ENCODE assay signal across 17 cellular contexts in the genomic region with DNA sequence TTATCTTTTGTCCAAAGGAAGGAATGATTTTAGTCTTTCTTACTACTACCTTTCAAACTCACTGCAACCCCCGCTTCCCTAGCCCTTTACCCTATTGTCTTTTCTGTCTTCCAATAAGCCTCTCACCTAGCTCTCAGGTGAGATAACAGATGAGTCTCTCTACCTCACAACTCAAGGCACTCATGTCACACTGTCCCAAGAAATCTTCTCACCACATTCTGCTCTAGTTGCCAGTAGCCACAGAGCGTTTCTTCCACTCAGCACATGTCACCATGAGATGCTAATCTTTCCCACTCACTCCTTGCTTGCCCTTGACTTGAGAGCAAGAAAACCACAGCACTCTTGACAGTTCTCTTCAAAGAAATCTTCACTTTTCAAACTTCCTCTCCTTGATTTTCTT. TPM values are rescaled to one million over a fixed set of nuclear protein-coding genes. Genes with fewer than 3 reads are reported as not detected.
DNase-seq lines count a peak whose midpoint lies in the region; ATAC-seq and TF ChIP-seq lines count a peak whose summit lies in the region.
"Had no signal": no experiment of that assay in that cellular context is flagged by ENCODE, and none has a peak within 500 bp of the region (broad histone marks: within the 10 kb centered on the region; RNA-seq: fewer than 3 reads in every experiment).

No MANE protein-coding gene starts in this region.

- H3K36me3 Mint-ChIP-seq in activated CD4-positive, alpha-beta T cell treated with anti-CD3 and anti-CD28 coated beads, Interleukin-2, amount 10 ng/mL, durations not matched to agents 7 days and 5 days (ENCODE audit: low read depth), result no peaks in the 10 kb centered on the region
- no peaks in the 10 kb centered on the region for H3K36me3 Mint-ChIP-seq in activated naive CD8-positive, alpha-beta T cell treated with anti-CD3 and anti-CD28 coated beads, Interleukin-2, amount 50 U/mL, for 24 hours (ENCODE audit: low read depth)
- H3K36me3 Mint-ChIP-seq: natural killer cell had no signal

- peaks cover 29% of the 10 kb centered on the region for H3K4me1 Mint-ChIP-seq in activated CD4-positive, alpha-beta T cell treated with anti-CD3 and anti-CD28 coated beads, Interleukin-2, amount 10 ng/mL, durations not matched to agents 7 days and 5 days
- peaks cover 17% of the 10 kb centered on the region for H3K4me1 Mint-ChIP-seq in activated naive CD8-positive, alpha-beta T cell treated with anti-CD3 and anti-CD28 coated beads, Interleukin-2, amount 50 U/mL, for 24 hours

- POLR2A ChIA-PET in activated CD4-positive, alpha-beta T cell treated with anti-CD3 and anti-CD28 coated beads, Interleukin-2, amount 10 ng/mL, durations not matched to agents 7 days and 5 days (lab: Charles Lee), result no interaction called here

- H3K27me3 Mint-ChIP-seq in activated CD4-positive, alpha-beta T cell treated with anti-CD3 and anti-CD28 coated beads, Interleukin-2, amount 10 ng/mL, durations not matched to agents 7 days and 5 days, result peaks cover 5% of the 10 kb centered on the region
- peaks cover 4% of the 10 kb centered on the region for H3K27me3 Mint-ChIP-seq in activated naive CD8-positive, alpha-beta T cell treated with anti-CD3 and anti-CD28 coated beads, Interleukin-2, amount 50 U/mL, for 24 hours

- no peak overlapping the region for H3K4me3 ChIP-seq in NB4 (ENCODE audit: low read depth, low read length)
- H3K4me3 ChIP-seq: gastrocnemius medialis, lung had no signal

- TF ChIP-seq POLR2A in NB4 (IDR thresholded peaks at IDR 0.05; ENCODE audit: extremely low read depth, insufficient read length), result no peak

- ATAC-seq in activated naive CD8-positive, alpha-beta T cell treated with anti-CD3 and anti-CD28 coated beads, Interleukin-2, amount 50 U/mL, for 24 hours, result peak; percentile 59
- no peak for ATAC-seq in HG03354 (IDR thresholded peaks at IDR 0.05; ENCODE audit: poor library complexity, severe bottlenecking, unreplicated experiment)
- ATAC-seq: gastrocnemius medialis had no signal

- TF ChIP-seq CTCF in NB4 (IDR thresholded peaks at IDR 0.05; ENCODE audit: low read depth, low read length), result no peak

- H3K9me3 Mint-ChIP-seq in activated CD4-positive, alpha-beta T cell treated with anti-CD3 and anti-CD28 coated beads, Interleukin-2, amount 10 ng/mL, durations not matched to agents 7 days and 5 days, result no peaks in the 10 kb centered on the region
- H3K9me3 Mint-ChIP-seq in activated naive CD8-positive, alpha-beta T cell treated with anti-CD3 and anti-CD28 coated beads, Interleukin-2, amount 50 U/mL, for 24 hours, result no peaks in the 10 kb centered on the region
- H3K9me3 Mint-ChIP-seq: natural killer cell had no signal

- DNase-seq in activated CD4-positive, alpha-beta T cell treated with anti-CD3 and anti-CD28 coated beads, Interleukin-2, amount 10 ng/mL, durations not matched to agents 7 days and 5 days, result peak; percentile 41
- DNase-seq in activated CD4-positive, alpha-beta T cell treated with anti-CD3 and anti-CD28 coated beads for 4 hours, result no peak
- DNase-seq in NB4 (ENCODE audit: low read depth) (peak; percentile 8), myocyte (ENCODE audit: low read depth) (peak; percentile 16), COLO829 (ENCODE audit: low spot score) (no peak)
- DNase-seq in activated naive CD8-positive, alpha-beta T cell treated with anti-CD3 and anti-CD28 coated beads, Interleukin-2, amount 50 U/mL, for 24 hours, result no peak
- DNase-seq in stimulated activated CD4-positive, alpha-beta T cell treated with anti-CD3 and anti-CD28 coated beads, Interleukin-12 subunit alpha, Interleukin-12 subunit beta, amount 100 ng/mL, for 4 hours, result no peak
- DNase-seq: activated T-cell treated with anti-CD3 and anti-CD28 coated beads, Interleukin-2, amount 50 U/mL, for 48 hours; amygdala; C1 segment of cervical spinal cord; gastrocnemius medialis; natural killer cell; NCI-H1417 treated with DMSO at 0.1 percent for 48 hours; NCI-H345; small intestine had no signal

- H3K27ac Mint-ChIP-seq in activated CD4-positive, alpha-beta T cell treated with anti-CD3 and anti-CD28 coated beads, Interleukin-2, amount 10 ng/mL, durations not matched to agents 7 days and 5 days, result no peak overlapping the region
- H3K27ac Mint-ChIP-seq in activated naive CD8-positive, alpha-beta T cell treated with anti-CD3 and anti-CD28 coated beads, Interleukin-2, amount 50 U/mL, for 24 hours, result no peak overlapping the region
- H3K27ac Mint-ChIP-seq: natural killer cell had no signal

- CTCF ChIA-PET in activated CD4-positive, alpha-beta T cell treated with anti-CD3 and anti-CD28 coated beads, Interleukin-2, amount 10 ng/mL, durations not matched to agents 7 days and 5 days (lab: Charles Lee), result interaction anchor here (0.6 to 2.4 kb wide), 4 partner anchors 9 to 1531 kb away, joined by 3 to 6 read pairs (median 4); no protein-coding TSS in a partner anchor

- no peak overlapping the region for H3K4me3 Mint-ChIP-seq in activated CD4-positive, alpha-beta T cell treated with anti-CD3 and anti-CD28 coated beads, Interleukin-2, amount 10 ng/mL, durations not matched to agents 7 days and 5 days
- no peak overlapping the region for H3K4me3 Mint-ChIP-seq in activated naive CD8-positive, alpha-beta T cell treated with anti-CD3 and anti-CD28 coated beads, Interleukin-2, amount 50 U/mL, for 24 hours
- H3K4me3 Mint-ChIP-seq: natural killer cell had no signal

RNA-seq across cellular contexts. Expression of gene TMEM41B, which starts 32.7 kb away (rescaled TPM):
- 10 to 100 TPM; 32.2 to 36.6 TPM for total RNA-seq in activated CD4-positive, alpha-beta T cell treated with anti-CD3 and anti-CD28 coated beads, Interleukin-2, amount 10 ng/mL, durations not matched to agents 7 days and 5 days
- total RNA-seq in myocyte, result 49.3 and 54.0 TPM in 2 replicates
- 16.1 TPM for polyA plus RNA-seq in myocyte (2012)

RNA-seq across cellular contexts. Expression of gene IPO7, which starts 37.4 kb away (rescaled TPM):
- 100 to 1,000 TPM in 1 of 2 experiments, 10 to 100 TPM in 1; 95.9 to 107 TPM for total RNA-seq in activated CD4-positive, alpha-beta T cell treated with anti-CD3 and anti-CD28 coated beads, Interleukin-2, amount 10 ng/mL, durations not matched to agents 7 days and 5 days
- total RNA-seq in myocyte, result 162 and 183 TPM in 2 replicates
- 32.2 TPM for polyA plus RNA-seq in myocyte (2012)

Comparison
In these comparisons a context has a peak if more than half of its experiments do, and no peak if none do; other contexts are left out.
1. DNase-seq: peak in activated CD4-positive, alpha-beta T cell treated with anti-CD3 and anti-CD28 coated beads, Interleukin-2, amount 10 ng/mL, durations not matched to agents 7 days and 5 days (single experiment), NB4 (single experiment) and myocyte (single experiment); none in activated CD4-positive, alpha-beta T cell treated with anti-CD3 and anti-CD28 coated beads for 4 hours (0 of 2), activated naive CD8-positive, alpha-beta T cell treated with anti-CD3 and anti-CD28 coated beads, Interleukin-2, amount 50 U/mL, for 24 hours (single experiment), stimulated activated CD4-positive, alpha-beta T cell treated with anti-CD3 and anti-CD28 coated beads, Interleukin-12 subunit alpha, Interleukin-12 subunit beta, amount 100 ng/mL, for 4 hours (single experiment) and COLO829 (single experiment).